Comparison of ENCODE assay signal across 17 cellular contexts in genomic region chr1:243508964-243509363, GRCh38.
DNase-seq lines count a peak whose midpoint lies in the region; ATAC-seq and TF ChIP-seq lines count a peak whose summit lies in the region.
"Had no signal": no experiment of that assay in that cellular context is flagged by ENCODE, and none has a peak within 500 bp of the region (broad histone marks: within the 10 kb centered on the region; RNA-seq: fewer than 3 reads in every experiment).

No MANE protein-coding gene starts in this region.

- no peak for TF ChIP-seq EP300 in suprapubic skin (IDR thresholded peaks at IDR 0.05)

- no peak overlapping the region for H3K4me3 Mint-ChIP-seq in activated naive CD8-positive, alpha-beta T cell treated with anti-CD3 and anti-CD28 coated beads, Interleukin-2, amount 10 ng/mL, durations not matched to agents 7 days and 5 days
- H3K4me3 Mint-ChIP-seq in activated naive CD8-positive, alpha-beta T cell treated with anti-CD3 and anti-CD28 coated beads, Interleukin-2, amount 50 U/mL, for 24 hours: no peak overlapping the region
- H3K4me3 Mint-ChIP-seq in T-helper 17 cell (no peak overlapping the region), memory B cell (peak overlapping the region; percentile 46)

- DNase-seq in activated naive CD8-positive, alpha-beta T cell treated with anti-CD3 and anti-CD28 coated beads, Interleukin-2, amount 10 ng/mL, durations not matched to agents 7 days and 5 days: no peak
- no peak for DNase-seq in activated naive CD8-positive, alpha-beta T cell treated with anti-CD3 and anti-CD28 coated beads, Interleukin-2, amount 50 U/mL, for 24 hours
- no peak for DNase-seq in T-helper 17 cell
- no peak for DNase-seq in memory B cell (ENCODE audit: low spot score in 2 of 2)
- no peak for DNase-seq in SW480 (ENCODE audit: low spot score)
- DNase-seq in suprapubic skin (ENCODE audit: low spot score in 2 of 2): no peak
- no peak for DNase-seq in globus pallidus (ENCODE audit: low spot score)
- DNase-seq: EL, Karpas-422, MM.1S, NCI-H1105, NCI-H2227 treated with DMSO at 0.1 percent for 48 hours, NCI-H524, SHP77 had no signal

- peaks cover 21% of the 10 kb centered on the region for H3K4me1 Mint-ChIP-seq in activated naive CD8-positive, alpha-beta T cell treated with anti-CD3 and anti-CD28 coated beads, Interleukin-2, amount 10 ng/mL, durations not matched to agents 7 days and 5 days
- H3K4me1 Mint-ChIP-seq in activated naive CD8-positive, alpha-beta T cell treated with anti-CD3 and anti-CD28 coated beads, Interleukin-2, amount 50 U/mL, for 24 hours: peaks cover 37% of the 10 kb centered on the region
- H3K4me1 Mint-ChIP-seq in T-helper 17 cell (peaks cover 13% of the 10 kb centered on the region), memory B cell (peaks cover 40% of the 10 kb centered on the region)

- H3K27me3 ChIP-seq in suprapubic skin: no peaks in the 10 kb centered on the region

- no peaks in the 10 kb centered on the region for H3K4me1 ChIP-seq in suprapubic skin
- H3K4me1 ChIP-seq: A549 had no signal

- no peaks in the 10 kb centered on the region for H3K27me3 Mint-ChIP-seq in activated naive CD8-positive, alpha-beta T cell treated with anti-CD3 and anti-CD28 coated beads, Interleukin-2, amount 10 ng/mL, durations not matched to agents 7 days and 5 days
- H3K27me3 Mint-ChIP-seq in activated naive CD8-positive, alpha-beta T cell treated with anti-CD3 and anti-CD28 coated beads, Interleukin-2, amount 50 U/mL, for 24 hours: no peaks in the 10 kb centered on the region
- H3K27me3 Mint-ChIP-seq in T-helper 17 cell (no peaks in the 10 kb centered on the region), memory B cell (no peaks in the 10 kb centered on the region)

- TF ChIP-seq POLR2A in suprapubic skin (IDR thresholded peaks at IDR 0.05): no peak

- H3K36me3 ChIP-seq in suprapubic skin: peaks cover 6% of the 10 kb centered on the region

- no peak overlapping the region for H3K4me3 ChIP-seq in suprapubic skin
- H3K4me3 ChIP-seq: A549 had no signal

- TF ChIP-seq CTCF in suprapubic skin (IDR thresholded peaks at IDR 0.05): no peak

- no peaks in the 10 kb centered on the region for H3K9me3 ChIP-seq in T-helper 17 cell (ENCODE audit: control insufficient read depth, low read length, poor library complexity, severe bottlenecking)
- no peaks in the 10 kb centered on the region for H3K9me3 ChIP-seq in suprapubic skin
- H3K9me3 ChIP-seq: A549 had no signal

- POLR2A ChIA-PET in activated naive CD8-positive, alpha-beta T cell treated with anti-CD3 and anti-CD28 coated beads, Interleukin-2, amount 10 ng/mL, durations not matched to agents 7 days and 5 days (lab: Charles Lee): interaction anchor here (0.6 kb wide), 1 partner anchor 164 kb away, joined by 3 read pairs; no protein-coding TSS in a partner anchor

- peaks cover 8% of the 10 kb centered on the region for H3K36me3 Mint-ChIP-seq in activated naive CD8-positive, alpha-beta T cell treated with anti-CD3 and anti-CD28 coated beads, Interleukin-2, amount 10 ng/mL, durations not matched to agents 7 days and 5 days
- H3K36me3 Mint-ChIP-seq in activated naive CD8-positive, alpha-beta T cell treated with anti-CD3 and anti-CD28 coated beads, Interleukin-2, amount 50 U/mL, for 24 hours (ENCODE audit: low read depth): peaks cover 19% of the 10 kb centered on the region
- H3K36me3 Mint-ChIP-seq in T-helper 17 cell (ENCODE audit: low read depth): peaks cover 4% of the 10 kb centered on the region
- H3K36me3 Mint-ChIP-seq in memory B cell: peaks cover 19% of the 10 kb centered on the region

- peak overlapping the region; percentile 89 for H3K27ac Mint-ChIP-seq in activated naive CD8-positive, alpha-beta T cell treated with anti-CD3 and anti-CD28 coated beads, Interleukin-2, amount 10 ng/mL, durations not matched to agents 7 days and 5 days
- H3K27ac Mint-ChIP-seq in activated naive CD8-positive, alpha-beta T cell treated with anti-CD3 and anti-CD28 coated beads, Interleukin-2, amount 50 U/mL, for 24 hours: no peak overlapping the region
- H3K27ac Mint-ChIP-seq in T-helper 17 cell (peak overlapping the region; percentile 6), memory B cell (no peak overlapping the region)

- H3K27ac ChIP-seq in temporal lobe (ENCODE audit: low read depth, low read length) (peak overlapping the region; percentile 34), suprapubic skin (no peak overlapping the region)
- H3K27ac ChIP-seq: A549 had no signal

- no peak for ATAC-seq in activated naive CD8-positive, alpha-beta T cell treated with anti-CD3 and anti-CD28 coated beads, Interleukin-2, amount 10 ng/mL, durations not matched to agents 7 days and 5 days (ENCODE audit: low read depth)
- no peak for ATAC-seq in activated naive CD8-positive, alpha-beta T cell treated with anti-CD3 and anti-CD28 coated beads, Interleukin-2, amount 50 U/mL, for 24 hours
- ATAC-seq in T-helper 17 cell (no peak), memory B cell (ENCODE audit: low read depth) (no peak)
- ATAC-seq: A549 had no signal

- H3K9me3 Mint-ChIP-seq in activated naive CD8-positive, alpha-beta T cell treated with anti-CD3 and anti-CD28 coated beads, Interleukin-2, amount 10 ng/mL, durations not matched to agents 7 days and 5 days: no peaks in the 10 kb centered on the region
- no peaks in the 10 kb centered on the region for H3K9me3 Mint-ChIP-seq in activated naive CD8-positive, alpha-beta T cell treated with anti-CD3 and anti-CD28 coated beads, Interleukin-2, amount 50 U/mL, for 24 hours
- no peaks in the 10 kb centered on the region for H3K9me3 Mint-ChIP-seq in memory B cell
- H3K9me3 Mint-ChIP-seq: CD14-positive monocyte had no signal

Comparison
In these comparisons a context has a peak if more than half of its experiments do, and no peak if none do; other contexts are left out.
1. H3K27ac Mint-ChIP-seq: peak in activated naive CD8-positive, alpha-beta T cell treated with anti-CD3 and anti-CD28 coated beads, Interleukin-2, amount 10 ng/mL, durations not matched to agents 7 days and 5 days (single experiment) and T-helper 17 cell (single experiment); none in activated naive CD8-positive, alpha-beta T cell treated with anti-CD3 and anti-CD28 coated beads, Interleukin-2, amount 50 U/mL, for 24 hours (single experiment) and memory B cell (single experiment).